1 cellular context compared by ENCODE assay signal in the genomic region with DNA sequence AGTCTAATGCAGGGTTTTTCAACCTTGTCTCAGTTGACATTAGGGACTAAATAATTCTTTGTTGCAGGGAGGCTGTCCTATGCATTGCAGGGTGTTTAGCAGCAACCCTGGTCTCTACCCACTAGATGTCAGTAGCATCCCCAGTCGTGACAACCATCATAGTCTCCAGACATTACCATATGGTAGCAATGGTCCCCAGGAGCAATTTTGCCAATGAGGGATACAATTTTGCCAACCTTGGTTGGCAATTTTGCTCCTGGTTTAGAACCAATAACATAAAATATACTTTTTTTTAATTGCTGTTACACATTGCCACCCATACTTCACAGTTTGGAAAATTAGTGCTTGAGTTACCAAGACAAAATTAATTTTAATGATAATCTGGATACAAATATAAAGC.
TF ChIP-seq lines count a peak whose summit lies in the region.

No MANE protein-coding gene starts in this region.

TF ChIP-seq in HEK293, 187 proteins besides CTCF, POLR2A, EP300 and RAD21 (continued from another document):
- peak; percentile 59 for TF ChIP-seq ZNF654 (tag by site-specific recombination; IDR thresholded peaks at IDR 0.05; ENCODE audit: low read depth)
- TF ChIP-seq, protein P1, sequence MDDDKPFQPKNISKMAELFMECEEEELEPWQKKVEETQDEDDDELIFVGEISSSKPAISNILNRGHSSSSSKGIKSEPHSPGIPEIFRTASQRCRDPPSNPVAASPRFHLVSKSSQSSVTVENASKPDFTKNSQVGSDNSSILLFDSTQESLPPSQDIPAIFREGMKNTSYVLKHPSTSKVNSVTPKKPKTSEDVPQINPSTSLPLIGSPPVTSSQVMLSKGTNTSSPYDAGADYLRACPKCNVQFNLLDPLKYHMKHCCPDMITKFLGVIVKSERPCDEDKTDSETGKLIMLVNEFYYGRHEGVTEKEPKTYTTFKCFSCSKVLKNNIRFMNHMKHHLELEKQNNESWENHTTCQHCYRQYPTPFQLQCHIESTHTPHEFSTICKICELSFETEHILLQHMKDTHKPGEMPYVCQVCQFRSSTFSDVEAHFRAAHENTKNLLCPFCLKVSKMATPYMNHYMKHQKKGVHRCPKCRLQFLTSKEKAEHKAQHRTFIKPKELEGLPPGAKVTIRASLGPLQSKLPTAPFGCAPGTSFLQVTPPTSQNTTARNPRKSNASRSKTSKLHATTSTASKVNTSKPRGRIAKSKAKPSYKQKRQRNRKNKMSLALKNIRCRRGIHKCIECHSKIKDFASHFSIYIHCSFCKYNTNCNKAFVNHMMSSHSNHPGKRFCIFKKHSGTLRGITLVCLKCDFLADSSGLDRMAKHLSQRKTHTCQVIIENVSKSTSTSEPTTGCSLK (tag by site-specific recombination; IDR thresholded peaks at IDR 0.05) = no peak
